ENCODE assay signal across 39 cellular contexts in the genomic region with DNA sequence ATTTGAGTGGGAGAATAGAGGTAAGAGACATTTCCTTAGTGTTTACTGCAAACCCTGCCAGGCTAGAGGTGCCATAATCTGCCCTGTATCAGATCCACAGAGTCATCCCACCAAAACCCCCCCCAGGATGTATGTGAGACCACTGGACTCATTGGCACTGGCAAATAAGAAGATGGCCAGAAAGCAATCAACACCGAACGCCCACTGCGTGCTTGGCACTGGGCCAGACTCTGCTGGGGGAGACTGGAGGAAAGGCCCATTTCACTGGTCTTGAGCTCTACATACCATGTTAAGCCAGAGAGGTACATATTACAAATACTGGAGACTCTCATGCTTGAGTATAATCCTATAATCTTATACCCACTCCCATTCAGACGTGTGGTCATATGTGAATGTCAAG.
"Had no signal": no experiment of that assay in that cellular context is flagged by ENCODE, and none has a peak within 500 bp of the region (broad histone marks: within the 10 kb centered on the region; RNA-seq: fewer than 3 reads in every experiment).

No MANE protein-coding gene starts in this region.

- H3K27ac ChIP-seq: brain microvascular endothelial cell, Peyer's patch, SJSA1, VCaP had no signal

- H3K36me3 ChIP-seq: brain microvascular endothelial cell, MG63, Peyer's patch, SJSA1 had no signal

- DNase-seq: activated B cell treated with CpG ODN at 0.5 μM for 24 hours; activated CD4-positive, alpha-beta memory T cell treated with anti-CD3 and anti-CD28 coated beads for 36 hours; activated CD4-positive, alpha-beta T cell treated with anti-CD3 and anti-CD28 coated beads for 4 hours; activated CD4-positive, alpha-beta T cell treated with anti-CD3 and anti-CD28 coated beads, Interleukin-2, amount 50 U/mL, for 1 hour; activated CD4-positive, CD25-positive, alpha-beta regulatory T cell treated with anti-CD3 and anti-CD28 coated beads, Interleukin-2, amount 50 U/mL, for 72 hours; activated CD8-positive, alpha-beta memory T cell treated with anti-CD3 and anti-CD28 coated beads, Interleukin-2, amount 50 U/mL, for 4 hours; activated naive CD4-positive, alpha-beta T cell; activated naive CD4-positive, alpha-beta T cell treated with anti-CD3 and anti-CD28 coated beads, Interleukin-2, amount 50 U/mL, for 16 hours; activated naive CD8-positive, alpha-beta T cell treated with anti-CD3 and anti-CD28 coated beads for 36 hours; activated T-cell treated with anti-CD3 and anti-CD28 coated beads for 4 hours; activated T-cell treated with anti-CD3 and anti-CD28 coated beads, Interleukin-2, amount 50 U/mL, for 4 hours; amniotic stem cell; aorta; brain microvascular endothelial cell; central memory CD4-positive, alpha-beta T cell; Kasumi-1; KG1; MG63; NCI-H1048; NCI-H1105 treated with DMSO at 0.1 percent for 48 hours; NCI-H1436; NCI-H187; NCI-H2029 treated with DMSO at 0.1 percent for 48 hours; NCI-H2107; NCI-H2171; NCI-H510A treated with DMSO at 0.1 percent for 48 hours; NCI-H526 treated with DMSO at 0.1 percent for 48 hours; NCI-H82; NK-92 treated with Interleukin-12 subunit alpha and Interleukin-12 subunit beta, amount 100 ng/mL, for 24 hours; PC-3; Peyer's patch; RPMI8226; SHP77 treated with DMSO at 0.1 percent for 48 hours; SW 1271; T-helper 1 cell; T-helper 2 cell; T-helper 9 cell had no signal

- ATAC-seq: activated T-cell treated with anti-CD3 and anti-CD28 coated beads, Interleukin-2, amount 50 U/mL, for 4 hours; PC-3 had no signal

- H3K9me3 ChIP-seq: MG63, Peyer's patch, SJSA1 had no signal

- H3K4me3 ChIP-seq: MG63, Peyer's patch, SJSA1 had no signal

- H3K27me3 ChIP-seq: MG63, Peyer's patch, SJSA1 had no signal
